ENCODE assay signal across 1 cellular context in the genomic region with DNA sequence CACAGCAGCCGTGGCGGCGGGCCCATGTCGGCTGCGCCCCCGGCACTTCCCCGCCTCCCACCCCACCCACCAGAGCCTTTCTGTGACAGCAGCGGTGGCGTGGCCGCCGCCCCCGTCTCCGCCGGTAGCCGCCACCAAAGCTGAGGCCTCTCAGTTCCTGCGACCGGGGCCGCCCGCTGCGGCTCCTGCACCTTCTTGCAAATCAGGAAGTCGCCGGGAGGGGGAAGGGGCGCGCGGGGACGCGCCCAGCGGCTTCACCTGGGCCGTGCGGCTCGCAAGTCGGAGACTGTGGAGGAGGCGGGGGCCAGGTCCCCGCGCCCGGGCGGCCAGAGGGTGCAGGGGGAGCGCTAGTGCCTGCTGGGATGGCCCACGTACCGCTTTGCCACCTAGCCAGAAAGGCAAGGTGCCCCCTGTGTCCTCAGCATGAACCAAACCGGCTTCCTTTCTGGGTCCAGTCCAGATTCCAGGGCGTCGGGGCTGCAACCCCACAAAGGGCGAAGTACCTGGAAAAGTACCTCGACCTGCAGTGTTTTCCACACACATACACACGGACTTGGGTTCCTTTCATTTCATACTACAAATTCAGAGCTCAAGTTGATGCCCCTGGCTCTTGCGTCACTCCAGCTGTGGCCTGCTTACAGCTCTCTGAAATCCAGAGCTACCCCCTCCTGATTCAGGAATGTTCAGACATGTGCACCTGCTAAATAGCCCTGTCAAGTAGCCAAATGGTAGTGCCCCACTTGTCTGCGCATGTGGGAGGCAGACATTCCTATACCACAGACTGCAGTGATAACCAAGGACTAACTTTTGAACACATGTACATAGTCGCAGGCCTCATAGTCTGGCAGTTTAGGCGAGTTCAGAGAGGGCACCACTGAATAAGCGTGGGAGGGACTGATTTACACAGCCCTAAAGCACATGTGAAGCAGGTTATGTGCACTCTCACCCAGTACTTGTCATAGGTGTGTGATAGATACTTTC.
A peak's percentile ranks its signal among the peaks of the same experiment; 100 is the strongest.
TF ChIP-seq lines count a peak whose summit lies in the region.

A gene with protein sequence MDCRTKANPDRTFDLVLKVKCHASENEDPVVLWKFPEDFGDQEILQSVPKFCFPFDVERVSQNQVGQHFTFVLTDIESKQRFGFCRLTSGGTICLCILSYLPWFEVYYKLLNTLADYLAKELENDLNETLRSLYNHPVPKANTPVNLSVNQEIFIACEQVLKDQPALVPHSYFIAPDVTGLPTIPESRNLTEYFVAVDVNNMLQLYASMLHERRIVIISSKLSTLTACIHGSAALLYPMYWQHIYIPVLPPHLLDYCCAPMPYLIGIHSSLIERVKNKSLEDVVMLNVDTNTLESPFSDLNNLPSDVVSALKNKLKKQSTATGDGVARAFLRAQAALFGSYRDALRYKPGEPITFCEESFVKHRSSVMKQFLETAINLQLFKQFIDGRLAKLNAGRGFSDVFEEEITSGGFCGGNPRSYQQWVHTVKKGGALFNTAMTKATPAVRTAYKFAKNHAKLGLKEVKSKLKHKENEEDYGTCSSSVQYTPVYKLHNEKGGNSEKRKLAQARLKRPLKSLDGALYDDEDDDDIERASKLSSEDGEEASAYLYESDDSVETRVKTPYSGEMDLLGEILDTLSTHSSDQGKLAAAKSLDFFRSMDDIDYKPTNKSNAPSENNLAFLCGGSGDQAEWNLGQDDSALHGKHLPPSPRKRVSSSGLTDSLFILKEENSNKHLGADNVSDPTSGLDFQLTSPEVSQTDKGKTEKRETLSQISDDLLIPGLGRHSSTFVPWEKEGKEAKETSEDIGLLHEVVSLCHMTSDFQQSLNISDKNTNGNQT (minus strand): TSS at position 199 of the 981 bp plus-strand sequence. CDS start 325 bp downstream, outside the sequence.

TF ChIP-seq in HepG2, 621 proteins besides CTCF, POLR2A, EP300 and RAD21 (continued from another document and continues in another):
- no peak for TF ChIP-seq HOXD1 (CRISPR knock-in tag; IDR thresholded peaks at IDR 0.05)
- TF ChIP-seq, protein P1, sequence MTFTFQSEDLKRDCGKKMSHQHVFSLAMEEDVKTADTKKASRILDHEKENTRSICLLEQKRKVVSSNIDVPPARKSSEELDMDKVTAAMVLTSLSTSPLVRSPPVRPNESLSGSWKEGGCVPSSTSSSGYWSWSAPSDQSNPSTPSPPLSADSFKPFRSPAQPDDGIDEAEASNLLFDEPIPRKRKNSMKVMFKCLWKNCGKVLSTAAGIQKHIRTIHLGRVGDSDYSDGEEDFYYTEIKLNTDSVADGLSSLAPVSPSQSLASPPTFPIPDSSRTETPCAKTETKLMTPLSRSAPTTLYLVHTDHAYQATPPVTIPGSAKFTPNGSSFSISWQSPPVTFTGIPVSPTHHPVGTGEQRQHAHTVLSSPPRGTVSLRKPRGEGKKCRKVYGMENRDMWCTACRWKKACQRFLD (CRISPR knock-in tag; IDR thresholded peaks at IDR 0.05; ENCODE audit: borderline replicate concordance), result no peak
- no peak for TF ChIP-seq ZNF563 (CRISPR knock-in tag; IDR thresholded peaks at IDR 0.05)
- TF ChIP-seq, protein P2, sequence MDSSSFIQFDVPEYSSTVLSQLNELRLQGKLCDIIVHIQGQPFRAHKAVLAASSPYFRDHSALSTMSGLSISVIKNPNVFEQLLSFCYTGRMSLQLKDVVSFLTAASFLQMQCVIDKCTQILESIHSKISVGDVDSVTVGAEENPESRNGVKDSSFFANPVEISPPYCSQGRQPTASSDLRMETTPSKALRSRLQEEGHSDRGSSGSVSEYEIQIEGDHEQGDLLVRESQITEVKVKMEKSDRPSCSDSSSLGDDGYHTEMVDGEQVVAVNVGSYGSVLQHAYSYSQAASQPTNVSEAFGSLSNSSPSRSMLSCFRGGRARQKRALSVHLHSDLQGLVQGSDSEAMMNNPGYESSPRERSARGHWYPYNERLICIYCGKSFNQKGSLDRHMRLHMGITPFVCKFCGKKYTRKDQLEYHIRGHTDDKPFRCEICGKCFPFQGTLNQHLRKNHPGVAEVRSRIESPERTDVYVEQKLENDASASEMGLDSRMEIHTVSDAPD (CRISPR knock-in tag; IDR thresholded peaks at IDR 0.05), result no peak
- TF ChIP-seq, protein P3, sequence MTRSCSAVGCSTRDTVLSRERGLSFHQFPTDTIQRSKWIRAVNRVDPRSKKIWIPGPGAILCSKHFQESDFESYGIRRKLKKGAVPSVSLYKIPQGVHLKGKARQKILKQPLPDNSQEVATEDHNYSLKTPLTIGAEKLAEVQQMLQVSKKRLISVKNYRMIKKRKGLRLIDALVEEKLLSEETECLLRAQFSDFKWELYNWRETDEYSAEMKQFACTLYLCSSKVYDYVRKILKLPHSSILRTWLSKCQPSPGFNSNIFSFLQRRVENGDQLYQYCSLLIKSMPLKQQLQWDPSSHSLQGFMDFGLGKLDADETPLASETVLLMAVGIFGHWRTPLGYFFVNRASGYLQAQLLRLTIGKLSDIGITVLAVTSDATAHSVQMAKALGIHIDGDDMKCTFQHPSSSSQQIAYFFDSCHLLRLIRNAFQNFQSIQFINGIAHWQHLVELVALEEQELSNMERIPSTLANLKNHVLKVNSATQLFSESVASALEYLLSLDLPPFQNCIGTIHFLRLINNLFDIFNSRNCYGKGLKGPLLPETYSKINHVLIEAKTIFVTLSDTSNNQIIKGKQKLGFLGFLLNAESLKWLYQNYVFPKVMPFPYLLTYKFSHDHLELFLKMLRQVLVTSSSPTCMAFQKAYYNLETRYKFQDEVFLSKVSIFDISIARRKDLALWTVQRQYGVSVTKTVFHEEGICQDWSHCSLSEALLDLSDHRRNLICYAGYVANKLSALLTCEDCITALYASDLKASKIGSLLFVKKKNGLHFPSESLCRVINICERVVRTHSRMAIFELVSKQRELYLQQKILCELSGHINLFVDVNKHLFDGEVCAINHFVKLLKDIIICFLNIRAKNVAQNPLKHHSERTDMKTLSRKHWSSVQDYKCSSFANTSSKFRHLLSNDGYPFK (CRISPR knock-in tag; IDR thresholded peaks at IDR 0.05; ENCODE audit: borderline replicate concordance), result peak; percentile 29; the same call in 1 of the 2 replicates
- no peak for TF ChIP-seq NFYB (CRISPR knock-in tag; IDR thresholded peaks at IDR 0.05)
- TF ChIP-seq SAP130 (CRISPR knock-in tag; IDR thresholded peaks at IDR 0.05; ENCODE audit: low read depth), result peak; percentile 28; the same call in 1 of the 2 replicates
- peak; percentile 71 for TF ChIP-seq KAT8 (CRISPR knock-in tag; IDR thresholded peaks at IDR 0.05)
- no peak for TF ChIP-seq ZNF367 (CRISPR knock-in tag; IDR thresholded peaks at IDR 0.05; ENCODE audit: borderline replicate concordance)
- no peak for TF ChIP-seq RELA (CRISPR knock-in tag; IDR thresholded peaks at IDR 0.05)
- TF ChIP-seq ZNF670 (CRISPR knock-in tag; IDR thresholded peaks at IDR 0.05; ENCODE audit: borderline replicate concordance), result peak; percentile 32; the same call in 1 of the 2 replicates
- no peak for TF ChIP-seq ZNF879 (CRISPR knock-in tag; IDR thresholded peaks at IDR 0.05)
- TF ChIP-seq ZNF747 (CRISPR knock-in tag; IDR thresholded peaks at IDR 0.05; ENCODE audit: borderline replicate concordance), result 0 out of 2 replicates have a peak, but pooled peaks have one; percentile 27
- no peak for TF ChIP-seq SAFB2 (CRISPR knock-in tag; IDR thresholded peaks at IDR 0.05; ENCODE audit: borderline replicate concordance, low read depth)
- peak; percentile 28; the same call in 1 of the 2 replicates for TF ChIP-seq ZNF225 (CRISPR knock-in tag; IDR thresholded peaks at IDR 0.05)
- TF ChIP-seq, protein P4, sequence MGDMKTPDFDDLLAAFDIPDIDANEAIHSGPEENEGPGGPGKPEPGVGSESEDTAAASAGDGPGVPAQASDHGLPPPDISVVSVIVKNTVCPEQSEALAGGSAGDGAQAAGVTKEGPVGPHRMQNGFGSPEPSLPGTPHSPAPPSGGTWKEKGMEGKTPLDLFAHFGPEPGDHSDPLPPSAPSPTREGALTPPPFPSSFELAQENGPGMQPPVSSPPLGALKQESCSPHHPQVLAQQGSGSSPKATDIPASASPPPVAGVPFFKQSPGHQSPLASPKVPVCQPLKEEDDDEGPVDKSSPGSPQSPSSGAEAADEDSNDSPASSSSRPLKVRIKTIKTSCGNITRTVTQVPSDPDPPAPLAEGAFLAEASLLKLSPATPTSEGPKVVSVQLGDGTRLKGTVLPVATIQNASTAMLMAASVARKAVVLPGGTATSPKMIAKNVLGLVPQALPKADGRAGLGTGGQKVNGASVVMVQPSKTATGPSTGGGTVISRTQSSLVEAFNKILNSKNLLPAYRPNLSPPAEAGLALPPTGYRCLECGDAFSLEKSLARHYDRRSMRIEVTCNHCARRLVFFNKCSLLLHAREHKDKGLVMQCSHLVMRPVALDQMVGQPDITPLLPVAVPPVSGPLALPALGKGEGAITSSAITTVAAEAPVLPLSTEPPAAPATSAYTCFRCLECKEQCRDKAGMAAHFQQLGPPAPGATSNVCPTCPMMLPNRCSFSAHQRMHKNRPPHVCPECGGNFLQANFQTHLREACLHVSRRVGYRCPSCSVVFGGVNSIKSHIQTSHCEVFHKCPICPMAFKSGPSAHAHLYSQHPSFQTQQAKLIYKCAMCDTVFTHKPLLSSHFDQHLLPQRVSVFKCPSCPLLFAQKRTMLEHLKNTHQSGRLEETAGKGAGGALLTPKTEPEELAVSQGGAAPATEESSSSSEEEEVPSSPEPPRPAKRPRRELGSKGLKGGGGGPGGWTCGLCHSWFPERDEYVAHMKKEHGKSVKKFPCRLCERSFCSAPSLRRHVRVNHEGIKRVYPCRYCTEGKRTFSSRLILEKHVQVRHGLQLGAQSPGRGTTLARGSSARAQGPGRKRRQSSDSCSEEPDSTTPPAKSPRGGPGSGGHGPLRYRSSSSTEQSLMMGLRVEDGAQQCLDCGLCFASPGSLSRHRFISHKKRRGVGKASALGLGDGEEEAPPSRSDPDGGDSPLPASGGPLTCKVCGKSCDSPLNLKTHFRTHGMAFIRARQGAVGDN (CRISPR knock-in tag; IDR thresholded peaks at IDR 0.05), result peak; percentile 76
- 0 out of 2 replicates have a peak, but pooled peaks have one; percentile 29 for TF ChIP-seq ERF (CRISPR knock-in tag; IDR thresholded peaks at IDR 0.05)
- 0 out of 2 replicates have a peak, but pooled peaks have one; percentile 36 for TF ChIP-seq ZFP82 (CRISPR knock-in tag; IDR thresholded peaks at IDR 0.05; ENCODE audit: borderline replicate concordance)
- TF ChIP-seq PHF8 (CRISPR knock-in tag; IDR thresholded peaks at IDR 0.05), result peak; percentile 83
- peak; percentile 19; the same call in 1 of the 3 replicates for TF ChIP-seq MXI1 (IDR thresholded peaks at IDR 0.05; ENCODE audit: borderline replicate concordance, low read depth, low read length)
- peak; percentile 67; the same call in 1 of the 2 replicates for TF ChIP-seq GFI1 (CRISPR knock-in tag; IDR thresholded peaks at IDR 0.05; ENCODE audit: borderline replicate concordance)
- TF ChIP-seq, protein P5, sequence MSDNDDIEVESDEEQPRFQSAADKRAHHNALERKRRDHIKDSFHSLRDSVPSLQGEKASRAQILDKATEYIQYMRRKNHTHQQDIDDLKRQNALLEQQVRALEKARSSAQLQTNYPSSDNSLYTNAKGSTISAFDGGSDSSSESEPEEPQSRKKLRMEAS (IDR thresholded peaks at IDR 0.05), result peak; percentile 59
- no peak for TF ChIP-seq ZNF839 (CRISPR knock-in tag; IDR thresholded peaks at IDR 0.05; ENCODE audit: borderline replicate concordance)
- TF ChIP-seq, protein P6, sequence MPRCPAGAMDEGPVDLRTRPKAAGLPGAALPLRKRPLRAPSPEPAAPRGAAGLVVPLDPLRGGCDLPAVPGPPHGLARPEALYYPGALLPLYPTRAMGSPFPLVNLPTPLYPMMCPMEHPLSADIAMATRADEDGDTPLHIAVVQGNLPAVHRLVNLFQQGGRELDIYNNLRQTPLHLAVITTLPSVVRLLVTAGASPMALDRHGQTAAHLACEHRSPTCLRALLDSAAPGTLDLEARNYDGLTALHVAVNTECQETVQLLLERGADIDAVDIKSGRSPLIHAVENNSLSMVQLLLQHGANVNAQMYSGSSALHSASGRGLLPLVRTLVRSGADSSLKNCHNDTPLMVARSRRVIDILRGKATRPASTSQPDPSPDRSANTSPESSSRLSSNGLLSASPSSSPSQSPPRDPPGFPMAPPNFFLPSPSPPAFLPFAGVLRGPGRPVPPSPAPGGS (CRISPR knock-in tag; IDR thresholded peaks at IDR 0.05), result 0 out of 2 replicates have a peak, but pooled peaks have one; percentile 7
- TF ChIP-seq PRPF4 (IDR thresholded peaks at IDR 0.05; ENCODE audit: low read depth, low read length, poor library complexity, severe bottlenecking), result no peak
- TF ChIP-seq, protein P7, sequence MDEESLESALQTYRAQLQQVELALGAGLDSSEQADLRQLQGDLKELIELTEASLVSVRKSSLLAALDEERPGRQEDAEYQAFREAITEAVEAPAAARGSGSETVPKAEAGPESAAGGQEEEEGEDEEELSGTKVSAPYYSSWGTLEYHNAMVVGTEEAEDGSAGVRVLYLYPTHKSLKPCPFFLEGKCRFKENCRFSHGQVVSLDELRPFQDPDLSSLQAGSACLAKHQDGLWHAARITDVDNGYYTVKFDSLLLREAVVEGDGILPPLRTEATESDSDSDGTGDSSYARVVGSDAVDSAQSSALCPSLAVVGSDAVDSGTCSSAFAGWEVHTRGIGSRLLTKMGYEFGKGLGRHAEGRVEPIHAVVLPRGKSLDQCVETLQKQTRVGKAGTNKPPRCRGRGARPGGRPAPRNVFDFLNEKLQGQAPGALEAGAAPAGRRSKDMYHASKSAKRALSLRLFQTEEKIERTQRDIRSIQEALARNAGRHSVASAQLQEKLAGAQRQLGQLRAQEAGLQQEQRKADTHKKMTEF (CRISPR knock-in tag; IDR thresholded peaks at IDR 0.05), result peak; percentile 55; the same call in 1 of the 2 replicates
- TF ChIP-seq ZNF782 (CRISPR knock-in tag; IDR thresholded peaks at IDR 0.05; ENCODE audit: borderline replicate concordance), result peak; percentile 25
- peak; percentile 60 for TF ChIP-seq HDAC1 (CRISPR knock-in tag; IDR thresholded peaks at IDR 0.05)
- TF ChIP-seq ELF1 (CRISPR knock-in tag; IDR thresholded peaks at IDR 0.05), result peak; percentile 81
- 0 out of 2 replicates have a peak, but pooled peaks have one; percentile 29 for TF ChIP-seq ZNF589 (CRISPR knock-in tag; conservative IDR thresholded peaks at IDR 0.05)
- TF ChIP-seq ZFX (CRISPR knock-in tag; IDR thresholded peaks at IDR 0.05; ENCODE audit: low read depth), result peak; percentile 62
- no peak for TF ChIP-seq ZNF205 (CRISPR knock-in tag; IDR thresholded peaks at IDR 0.05)
- peak; percentile 15 for TF ChIP-seq TEAD3 (CRISPR knock-in tag; optimal IDR thresholded peaks at IDR 0.05; ENCODE audit: borderline replicate concordance)
- 0 out of 2 replicates have a peak, but pooled peaks have one; percentile 51 for TF ChIP-seq ZNF329 (CRISPR knock-in tag; IDR thresholded peaks at IDR 0.05; ENCODE audit: low read depth)
- peak; percentile 30; the same call in 1 of the 2 replicates for TF ChIP-seq ZNF232 (CRISPR knock-in tag; IDR thresholded peaks at IDR 0.05; ENCODE audit: borderline replicate concordance)
- TF ChIP-seq ZNF558 (CRISPR knock-in tag; IDR thresholded peaks at IDR 0.05; ENCODE audit: borderline replicate concordance), result peak; percentile 39; the same call in 1 of the 2 replicates
- TF ChIP-seq TBX2 (CRISPR knock-in tag; IDR thresholded peaks at IDR 0.05; ENCODE audit: borderline replicate concordance), result peak; percentile 46; the same call in 1 of the 2 replicates
- TF ChIP-seq, protein P8, sequence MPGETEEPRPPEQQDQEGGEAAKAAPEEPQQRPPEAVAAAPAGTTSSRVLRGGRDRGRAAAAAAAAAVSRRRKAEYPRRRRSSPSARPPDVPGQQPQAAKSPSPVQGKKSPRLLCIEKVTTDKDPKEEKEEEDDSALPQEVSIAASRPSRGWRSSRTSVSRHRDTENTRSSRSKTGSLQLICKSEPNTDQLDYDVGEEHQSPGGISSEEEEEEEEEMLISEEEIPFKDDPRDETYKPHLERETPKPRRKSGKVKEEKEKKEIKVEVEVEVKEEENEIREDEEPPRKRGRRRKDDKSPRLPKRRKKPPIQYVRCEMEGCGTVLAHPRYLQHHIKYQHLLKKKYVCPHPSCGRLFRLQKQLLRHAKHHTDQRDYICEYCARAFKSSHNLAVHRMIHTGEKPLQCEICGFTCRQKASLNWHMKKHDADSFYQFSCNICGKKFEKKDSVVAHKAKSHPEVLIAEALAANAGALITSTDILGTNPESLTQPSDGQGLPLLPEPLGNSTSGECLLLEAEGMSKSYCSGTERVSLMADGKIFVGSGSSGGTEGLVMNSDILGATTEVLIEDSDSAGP (CRISPR knock-in tag; IDR thresholded peaks at IDR 0.05; ENCODE audit: borderline replicate concordance), result peak; percentile 56; the same call in 1 of the 2 replicates
